In the genomic region with DNA sequence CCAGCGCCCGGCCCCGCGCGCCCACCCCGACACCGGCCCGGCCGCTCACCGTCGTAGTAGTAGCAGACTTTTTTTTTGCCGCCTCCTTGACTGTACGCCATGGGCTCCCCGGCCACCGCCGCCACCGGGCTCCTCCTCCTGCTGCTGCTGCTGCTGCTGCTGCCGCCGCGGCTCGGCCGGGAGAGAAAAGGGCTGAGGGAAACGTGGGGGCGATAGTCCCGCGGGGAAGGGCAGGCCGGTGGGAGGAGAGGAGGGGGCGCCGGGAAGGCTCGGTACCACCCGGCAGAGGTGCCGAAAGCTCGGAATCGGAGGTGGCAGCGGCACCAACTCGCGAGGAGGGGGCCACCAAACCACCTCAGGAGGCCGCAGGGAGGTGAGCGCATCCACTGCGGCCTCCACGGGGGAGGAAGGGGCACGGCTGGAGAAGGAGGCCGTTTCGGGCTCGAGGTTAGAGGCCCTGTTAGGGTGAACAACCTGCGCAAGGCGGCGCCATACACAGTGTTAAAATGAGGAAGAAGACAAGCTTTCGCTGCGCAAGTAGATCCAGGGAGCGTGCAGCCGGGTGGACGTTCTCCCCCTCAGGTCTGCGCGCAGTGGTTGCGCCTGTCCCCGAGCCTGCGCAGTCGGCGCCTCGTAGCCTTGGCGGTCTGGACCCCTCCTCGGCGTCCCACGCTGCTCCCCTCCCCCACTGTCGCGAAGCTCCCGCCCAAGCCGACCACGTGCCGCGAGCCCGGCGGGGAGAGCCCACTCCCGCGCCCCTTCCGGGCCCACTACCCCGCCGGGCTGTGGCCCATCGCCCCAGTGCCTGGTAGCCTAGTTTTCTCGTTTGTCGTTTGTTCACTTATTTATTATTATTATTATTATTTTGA, we compare ENCODE assay signal across 8 cellular contexts. TPM values are rescaled to one million over a fixed set of nuclear protein-coding genes. Genes with fewer than 3 reads are reported as not detected.
DNase-seq lines count a peak whose midpoint lies in the region; ATAC-seq and TF ChIP-seq lines count a peak whose summit lies in the region.

HDAC2 (minus strand) TSS at position 341 of the 869 bp plus-strand sequence; CDS start at position 101, 240 bp downstream.

- ATAC-seq in GM18867 (IDR thresholded peaks at IDR 0.05; ENCODE audit: unreplicated experiment) (peak; percentile 84), HG03103 (IDR thresholded peaks at IDR 0.05; ENCODE audit: low read depth, unreplicated experiment) (peak; percentile 74)

- no peak for TF ChIP-seq CTCF in AG04450 (IDR thresholded peaks at IDR 0.05; ENCODE audit: low read depth, low read length)

- H3K27me3 ChIP-seq in AG04450 (ENCODE audit: control insufficient read depth, insufficient read depth, low read length): no peaks in the 10 kb centered on the region

- POLR2A ChIA-PET in AG04450 (lab: Yijun Ruan, JAX): no interaction called here

- H3K4me3 ChIP-seq in AG04450 (ENCODE audit: low read depth, low read length): peak within 1 kb of the TSS; percentile 90

- H3K9me3 ChIP-seq in AG04450 (ENCODE audit: control insufficient read depth, insufficient read depth, low read length): no peaks in the 10 kb centered on the region; the same call in 1 of the 2 replicates

- CTCF ChIA-PET in AG04450 (lab: Charles Lee): interaction anchor here (0.5 to 1.5 kb wide), 5 partner anchors 10 to 1065 kb away, joined by 4 to 7 read pairs (median 4); no protein-coding TSS in a partner anchor

- DNase-seq in AG04450 (ENCODE audit: low read depth, low spot score) (peak; percentile 37), NCI-H2227 treated with DMSO at 0.1 percent for 48 hours (lab: John Stamatoyannopoulos, UW) (peak; percentile 72), iris pigment epithelial cell (ENCODE audit: low read depth) (peak; percentile 70)
- peak; percentile 70 to 83 (median 77) for DNase-seq in activated CD4-positive, CD25-positive, alpha-beta regulatory T cell (lab: John Stamatoyannopoulos, UW)
- peak; percentile 80 for DNase-seq in central memory CD4-positive, alpha-beta T cell
- peak; percentile 76 to 82 (median 78) for DNase-seq in stimulated activated CD4-positive, alpha-beta T cell treated with anti-CD3 and anti-CD28 coated beads, Interleukin-12 subunit alpha, Interleukin-12 subunit beta, amount 100 ng/mL, for 48 hours (ENCODE audit: low read depth in 2 of 3, low spot score in 1 of 3)

- H3K27ac ChIP-seq in AG04450 (ENCODE audit: low read depth, low read length): peak within 1 kb of the TSS; percentile 85

RNA-seq across cellular contexts. Expression of gene HDAC2, which starts in this region (rescaled TPM):
- 171 and 242 TPM in 2 replicates for polyA plus RNA-seq in AG04450 (2011; rRNA removed)
- 101 and 219 TPM in 2 replicates for polyA minus RNA-seq in AG04450 (2011; rRNA and poly(A)+ RNA removed)

Comparison
In these comparisons a context has a peak if more than half of its experiments do, and no peak if none do; other contexts are left out.
1. Peak in every context shown above with its lines: DNase-seq, ATAC-seq, H3K4me3 ChIP-seq and H3K27ac ChIP-seq.